ENCODE assay signal across 9 cellular contexts in genomic region chr14:69658664-69659261, GRCh38. TPM values are rescaled to one million over a fixed set of nuclear protein-coding genes. Genes with fewer than 3 reads are reported as not detected.
DNase-seq lines count a peak whose midpoint lies in the region; ATAC-seq lines count a peak whose summit lies in the region.
"Had no signal": no experiment of that assay in that cellular context is flagged by ENCODE, and none has a peak within 500 bp of the region (broad histone marks: within the 10 kb centered on the region; RNA-seq: fewer than 3 reads in every experiment).

No MANE protein-coding gene starts in this region.

- ATAC-seq in activated T-cell treated with anti-CD3 and anti-CD28 coated beads, Interleukin-2, amount 50 U/mL, for 72 hours (replicated peaks in 1 of 2), result peak; percentile 48 to 53
- ATAC-seq in stimulated activated effector memory CD8-positive, alpha-beta T cell treated with anti-CD3 and anti-CD28 coated beads, Interleukin-12 subunit alpha, Interleukin-12 subunit beta, amount 100 ng/mL, for 72 hours, result peak; percentile 76
- ATAC-seq in GM19351 (IDR thresholded peaks at IDR 0.05; ENCODE audit: unreplicated experiment), result no peak
- ATAC-seq: Panc1 had no signal

- DNase-seq in DMS153 (lab: John Stamatoyannopoulos, UW) (peak; percentile 14), DMS153 treated with DMSO at 0.1 percent for 48 hours (lab: John Stamatoyannopoulos, UW; ENCODE audit: unreplicated experiment) (no peak), iPS-NIHi11 (ENCODE audit: low spot score) (peak; percentile 25), NCI-H748 treated with DMSO at 0.1 percent for 48 hours (lab: John Stamatoyannopoulos, UW) (no peak), epidermal melanocyte (ENCODE audit: insufficient read length, low spot score) (no peak)
- DNase-seq in activated T-cell treated with anti-CD3 and anti-CD28 coated beads, Interleukin-2, amount 50 U/mL, for 72 hours, result peak; percentile 41 to 51
- DNase-seq in stimulated activated effector memory CD8-positive, alpha-beta T cell treated with anti-CD3 and anti-CD28 coated beads, Interleukin-12 subunit alpha, Interleukin-12 subunit beta, amount 100 ng/mL, for 72 hours (ENCODE audit: low spot score in 2 of 2), result peak in 1 of 2 donors; percentile 69

- H3K27me3 Mint-ChIP-seq in activated T-cell treated with anti-CD3 and anti-CD28 coated beads, Interleukin-2, amount 50 U/mL, for 72 hours (ENCODE audit: low read depth), result no peaks in the 10 kb centered on the region

- peak overlapping the region; percentile 44 for H3K27ac Mint-ChIP-seq in activated T-cell treated with anti-CD3 and anti-CD28 coated beads, Interleukin-2, amount 50 U/mL, for 72 hours
- peak overlapping the region; percentile 90 for H3K27ac Mint-ChIP-seq in stimulated activated effector memory CD8-positive, alpha-beta T cell treated with anti-CD3 and anti-CD28 coated beads, Interleukin-12 subunit alpha, Interleukin-12 subunit beta, amount 100 ng/mL, for 72 hours

- no peaks in the 10 kb centered on the region for H3K9me3 Mint-ChIP-seq in activated T-cell treated with anti-CD3 and anti-CD28 coated beads, Interleukin-2, amount 50 U/mL, for 72 hours
- H3K9me3 Mint-ChIP-seq in stimulated activated effector memory CD8-positive, alpha-beta T cell treated with anti-CD3 and anti-CD28 coated beads, Interleukin-12 subunit alpha, Interleukin-12 subunit beta, amount 100 ng/mL, for 72 hours, result no peaks in the 10 kb centered on the region

- peaks cover 90% of the 10 kb centered on the region for H3K4me1 Mint-ChIP-seq in activated T-cell treated with anti-CD3 and anti-CD28 coated beads, Interleukin-2, amount 50 U/mL, for 72 hours (ENCODE audit: low read depth)
- H3K4me1 Mint-ChIP-seq in stimulated activated effector memory CD8-positive, alpha-beta T cell treated with anti-CD3 and anti-CD28 coated beads, Interleukin-12 subunit alpha, Interleukin-12 subunit beta, amount 100 ng/mL, for 72 hours, result peaks cover 94% of the 10 kb centered on the region

- peak overlapping the region; percentile 45 to 70 for H3K4me3 Mint-ChIP-seq in activated T-cell treated with anti-CD3 and anti-CD28 coated beads, Interleukin-2, amount 50 U/mL, for 72 hours
- peak overlapping the region; percentile 66 for H3K4me3 Mint-ChIP-seq in stimulated activated effector memory CD8-positive, alpha-beta T cell treated with anti-CD3 and anti-CD28 coated beads, Interleukin-12 subunit alpha, Interleukin-12 subunit beta, amount 100 ng/mL, for 72 hours

- H3K36me3 Mint-ChIP-seq in activated T-cell treated with anti-CD3 and anti-CD28 coated beads, Interleukin-2, amount 50 U/mL, for 72 hours (ENCODE audit: insufficient read depth in 2 of 2), result peaks cover 5 to 15% of the 10 kb centered on the region in 2 donors
- peaks cover 83% of the 10 kb centered on the region for H3K36me3 Mint-ChIP-seq in stimulated activated effector memory CD8-positive, alpha-beta T cell treated with anti-CD3 and anti-CD28 coated beads, Interleukin-12 subunit alpha, Interleukin-12 subunit beta, amount 100 ng/mL, for 72 hours

RNA-seq across cellular contexts. Expression of gene SUSD6, which starts 47.4 kb away (rescaled TPM):
- total RNA-seq in activated T-cell treated with anti-CD3 and anti-CD28 coated beads, Interleukin-2, amount 50 U/mL, for 72 hours, result 10 to 100 TPM; 60.3 to 73.8 TPM

Comparison
In these comparisons a context has a peak if more than half of its experiments do, and no peak if none do; other contexts are left out.
1. DNase-seq: peak in DMS153 (single experiment), activated T-cell treated with anti-CD3 and anti-CD28 coated beads, Interleukin-2, amount 50 U/mL, for 72 hours (2 of 2) and iPS-NIHi11 (single experiment); none in DMS153 treated with DMSO at 0.1 percent for 48 hours (single experiment), NCI-H748 treated with DMSO at 0.1 percent for 48 hours (single experiment) and epidermal melanocyte (single experiment).